8 cellular contexts compared by ENCODE assay signal in the genomic region with DNA sequence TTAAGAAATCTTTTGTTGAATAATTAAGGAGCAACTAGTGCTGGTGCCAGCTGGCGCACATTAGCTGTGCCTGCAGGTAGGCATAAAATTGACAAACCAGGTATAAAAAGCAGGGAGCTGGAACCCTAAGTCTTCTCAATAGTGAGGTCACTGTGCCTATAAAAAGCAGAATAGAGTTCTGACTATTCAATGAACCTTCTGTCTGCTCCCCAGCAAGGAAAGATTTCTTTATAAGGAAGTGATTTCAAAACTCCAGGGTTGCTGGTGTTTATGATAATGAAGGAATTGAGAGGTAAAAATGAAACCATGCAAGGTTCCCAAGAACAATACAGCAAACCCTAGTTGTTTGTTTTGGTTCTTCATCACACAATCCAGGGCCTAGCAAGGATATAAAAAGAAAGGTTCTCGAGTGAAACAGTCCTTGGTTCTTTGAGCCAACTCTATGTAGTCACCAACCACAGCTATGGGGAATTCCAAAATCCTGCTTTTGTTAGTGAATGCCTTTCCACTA.
DNase-seq lines count a peak whose midpoint lies in the region; ATAC-seq, FAIRE-seq and TF ChIP-seq lines count a peak whose summit lies in the region.

No MANE protein-coding gene starts in this region.

- peak overlapping the region; percentile 12 for H3K27ac Mint-ChIP-seq in memory B cell

- no peaks in the 10 kb centered on the region for H3K36me3 ChIP-seq in HUES48 (ENCODE audit: control insufficient read depth, insufficient read depth, low read length)
- no peaks in the 10 kb centered on the region for H3K36me3 ChIP-seq in bronchial epithelial cell (ENCODE audit: control insufficient read depth, insufficient read depth, low read length)

- peak; percentile 89 for DNase-seq in AG04450 (ENCODE audit: low read depth, low spot score)
- peak; percentile 93 for DNase-seq in bronchial epithelial cell (ENCODE audit: low read depth)
- no peak for DNase-seq in memory B cell (ENCODE audit: low spot score in 2 of 2)
- DNase-seq in NCI-H1694 (lab: John Stamatoyannopoulos, UW) = no peak
- DNase-seq in head of caudate nucleus = no peak
- no peak for DNase-seq in GM20000 (ENCODE audit: low spot score)

- peaks cover 7% of the 10 kb centered on the region for H3K36me3 Mint-ChIP-seq in memory B cell

- H3K4me3 Mint-ChIP-seq in memory B cell = no peak overlapping the region

- H3K4me1 ChIP-seq in HUES48 (ENCODE audit: control insufficient read depth, insufficient read depth, low read length) = peaks cover 15% of the 10 kb centered on the region

- intact Hi-C loops in head of caudate nucleus (cut with DNase I) = no loop called here

- H3K9me3 ChIP-seq in AG04450 (ENCODE audit: control insufficient read depth, insufficient read depth, low read length) = no peaks in the 10 kb centered on the region
- H3K9me3 ChIP-seq in HUES48 (ENCODE audit: control insufficient read depth, insufficient read depth, low read length) = no peaks in the 10 kb centered on the region

- POLR2A ChIA-PET in AG04450 (lab: Yijun Ruan, JAX) = interaction anchor here (0.6 to 1.0 kb wide), 2 partner anchors 440 to 674 kb away, joined by 3 to 4 read pairs; no protein-coding TSS in a partner anchor

- CTCF ChIA-PET in AG04450 (lab: Charles Lee) = interaction anchor here (1.0 kb wide), 1 partner anchor 57 kb away, joined by 3 read pairs; no protein-coding TSS in a partner anchor

- no peak for FAIRE-seq in bronchial epithelial cell (lab: Jason Lieb, UNC)

- TF ChIP-seq CTCF in AG04450 (IDR thresholded peaks at IDR 0.05; ENCODE audit: low read depth, low read length) (no peak), bronchial epithelial cell (IDR thresholded peaks at IDR 0.05; ENCODE audit: insufficient read depth, low read length, severe bottlenecking) (no peak), GM20000 (IDR thresholded peaks at IDR 0.05; ENCODE audit: extremely low read depth, missing control alignments) (no peak)

- H3K9ac ChIP-seq in HUES48 (ENCODE audit: low read depth, low read length) = no peak overlapping the region

- H3K4me1 Mint-ChIP-seq in memory B cell = peaks cover 27% of the 10 kb centered on the region

- H3K27ac ChIP-seq in AG04450 (ENCODE audit: low read depth, low read length) = peak overlapping the region; percentile 95
- H3K27ac ChIP-seq in HUES48 (ENCODE audit: low read depth, low read length) = peak overlapping the region; percentile 50

- H3K27me3 ChIP-seq in AG04450 (ENCODE audit: control insufficient read depth, insufficient read depth, low read length) (no peaks in the 10 kb centered on the region), HUES48 (ENCODE audit: control insufficient read depth, insufficient read depth, low read length) (no peaks in the 10 kb centered on the region), bronchial epithelial cell (ENCODE audit: control insufficient read depth, insufficient read depth, low read length) (no peaks in the 10 kb centered on the region)

- H3K9me3 Mint-ChIP-seq in memory B cell = no peaks in the 10 kb centered on the region

- H3K27me3 Mint-ChIP-seq in memory B cell = no peaks in the 10 kb centered on the region

- no peak for ATAC-seq in memory B cell (ENCODE audit: low read depth)
- no peak for ATAC-seq in HG02678 (IDR thresholded peaks at IDR 0.05; ENCODE audit: unreplicated experiment)

- H3K4me3 ChIP-seq in AG04450 (ENCODE audit: low read depth, low read length) (no peak overlapping the region), HUES48 (ENCODE audit: low read depth, low read length) (no peak overlapping the region), bronchial epithelial cell (ENCODE audit: low read depth, low read length) (no peak overlapping the region)

Comparison
In these comparisons a context has a peak if more than half of its experiments do, and no peak if none do; other contexts are left out.
1. DNase-seq: peak in AG04450 (single experiment) and bronchial epithelial cell (single experiment); none in memory B cell (0 of 2), NCI-H1694 (single experiment), head of caudate nucleus (0 of 42) and GM20000 (single experiment).